9 cellular contexts compared by ENCODE assay signal in the genomic region with DNA sequence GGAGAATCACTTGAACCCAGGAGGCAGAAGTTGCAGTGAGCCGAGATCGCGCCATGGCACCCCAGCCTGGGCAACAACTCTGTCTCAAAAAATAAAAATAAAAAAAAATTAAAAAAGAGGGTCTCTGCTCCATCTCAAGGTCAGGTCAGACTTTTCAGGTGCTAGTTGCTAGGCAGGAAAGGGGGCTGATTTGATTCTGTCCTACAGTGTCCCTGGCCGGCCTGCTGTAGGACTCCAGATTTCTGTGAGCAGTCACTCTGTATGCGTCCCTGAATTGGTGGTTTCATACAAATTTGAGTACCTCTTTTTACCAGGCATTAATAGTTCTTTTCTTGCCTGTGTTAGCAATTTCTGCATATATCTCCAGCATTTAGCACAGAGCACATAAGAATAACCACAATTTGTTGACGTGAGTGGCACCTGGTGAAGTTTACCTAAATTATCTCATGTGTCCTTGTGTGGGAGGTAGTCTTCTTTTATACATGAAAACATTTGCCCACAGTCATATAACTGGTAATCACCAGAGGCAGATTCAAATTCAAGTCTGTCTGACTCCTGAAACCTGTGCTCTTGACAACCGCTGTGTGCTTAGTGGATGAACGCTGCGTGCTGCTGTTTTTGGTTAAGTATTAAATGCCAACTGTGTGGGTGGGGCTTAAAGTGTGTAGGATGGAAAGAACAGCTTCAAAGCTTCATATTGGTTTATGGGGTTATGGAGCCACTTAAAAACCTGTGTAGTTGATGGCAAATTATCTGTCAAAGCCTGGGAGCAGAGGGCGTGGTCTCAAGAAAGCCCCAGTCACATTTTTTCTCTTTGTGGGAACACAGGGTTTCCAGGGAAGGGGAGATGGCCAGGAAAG. TPM values are rescaled to one million over a fixed set of nuclear protein-coding genes. Genes with fewer than 3 reads are reported as not detected.
DNase-seq lines count a peak whose midpoint lies in the region; ATAC-seq, FAIRE-seq and TF ChIP-seq lines count a peak whose summit lies in the region.
"Had no signal": no experiment of that assay in that cellular context is flagged by ENCODE, and none has a peak within 500 bp of the region (broad histone marks: within the 10 kb centered on the region; RNA-seq: fewer than 3 reads in every experiment).

No MANE protein-coding gene starts in this region.

- no peaks in the 10 kb centered on the region for H3K9me2 ChIP-seq in SU-DHL-6 (replicated peaks; ENCODE audit: insufficient read depth, low read length)

- no peak for DNase-seq in mammary epithelial cell
- DNase-seq in breast epithelium (ENCODE audit: low spot score in 2 of 2) = no peak
- peak; percentile 65 to 75 for DNase-seq in left colon
- no peak for DNase-seq in type B pancreatic cell (ENCODE audit: extremely low spot score, unreplicated experiment)
- no peak for DNase-seq in HTR-8/SVneo (ENCODE audit: insufficient read length, low spot score)
- no peak for DNase-seq in lower leg skin (ENCODE audit: low spot score in 2 of 2)

- no TSS peak for BruUV-seq in mammary epithelial cell (replicated peaks; lab: Mats Ljungman, UMichigan)

- CTCF ChIA-PET in mammary epithelial cell (lab: Charles Lee; ENCODE audit: low non-redundant PET) = no interaction called here

- H3K79me2 ChIP-seq in mammary epithelial cell (ENCODE audit: insufficient read depth, low read length) (no peaks in the 10 kb centered on the region), SU-DHL-6 (ENCODE audit: insufficient read depth, low read length) (no peaks in the 10 kb centered on the region)

- H3K4me1 ChIP-seq in mammary epithelial cell (ENCODE audit: insufficient read depth, low read length) = peaks cover 22% of the 10 kb centered on the region
- H3K4me1 ChIP-seq in breast epithelium = peaks cover 6 to 9% of the 10 kb centered on the region in 2 donors

- H3K4me3 ChIP-seq in mammary epithelial cell (replicated peaks in 1 of 3; ENCODE audit: insufficient read depth in 1 of 3, low read depth in 2 of 3, low read length in 3 of 3) (no peak overlapping the region), breast epithelium (no peak overlapping the region), SU-DHL-6 (ENCODE audit: insufficient read depth, low read length, poor library complexity, severe bottlenecking) (no peak overlapping the region), lower leg skin (ENCODE audit: low read depth, poor library complexity, severe bottlenecking) (no peak overlapping the region)

- H3K27me3 Mint-ChIP-seq in type B pancreatic cell = no peaks in the 10 kb centered on the region

- 86% methylated on average over 10 of the region's 10 CpGs for WGBS in mammary epithelial cell (ENCODE audit: low coverage, missing lambda C conversion rate)
- WGBS in lower leg skin, 2 donors = 76 to 78% methylated on average over 10 of the region's 10 CpGs

- H3K27me3 ChIP-seq in mammary epithelial cell (ENCODE audit: insufficient read depth, low read length) = no peaks in the 10 kb centered on the region
- no peaks in the 10 kb centered on the region for H3K27me3 ChIP-seq in breast epithelium
- no peaks in the 10 kb centered on the region for H3K27me3 ChIP-seq in SU-DHL-6 (ENCODE audit: low read length)

- H3K27ac ChIP-seq in mammary epithelial cell (ENCODE audit: insufficient read depth, low read depth, low read length) (no peak overlapping the region), breast epithelium (peak overlapping the region in 1 of 2 donors; percentile 50), SU-DHL-6 (ENCODE audit: low read depth, low read length) (peak overlapping the region; percentile 80)
- H3K27ac ChIP-seq: C4-2B had no signal

- TF ChIP-seq POLR2A in breast epithelium (IDR thresholded peaks at IDR 0.05) (no peak), lower leg skin (IDR thresholded peaks at IDR 0.05) (no peak)

- no peaks in the 10 kb centered on the region for H3K9me3 ChIP-seq in mammary epithelial cell (replicated peaks; ENCODE audit: insufficient read depth, low read length)
- H3K9me3 ChIP-seq in breast epithelium = no peaks in the 10 kb centered on the region
- no peaks in the 10 kb centered on the region for H3K9me3 ChIP-seq in SU-DHL-6 (ENCODE audit: insufficient read depth, low read length)

- H3K4me1 Mint-ChIP-seq in type B pancreatic cell (ENCODE audit: unreplicated experiment) = peaks cover 64% of the 10 kb centered on the region

- in situ Hi-C loops in mammary epithelial cell (cut with MboI; ENCODE audit: low sequenced_read_pairs in 2 of 2) = no loop called here

- ATAC-seq in left colon = peak; percentile 6
- no peak for ATAC-seq in GM19467 (IDR thresholded peaks at IDR 0.05; ENCODE audit: unreplicated experiment)

- H3F3A ChIP-seq in SU-DHL-6 (ENCODE audit: insufficient read depth) = peaks cover 21% of the 10 kb centered on the region

- H3K36me3 ChIP-seq in mammary epithelial cell (ENCODE audit: insufficient read depth, low read length) (no peaks in the 10 kb centered on the region), breast epithelium (peaks cover 9% of the 10 kb centered on the region), SU-DHL-6 (ENCODE audit: low read length) (no peaks in the 10 kb centered on the region)

- H3K9me3 Mint-ChIP-seq in type B pancreatic cell = no peaks in the 10 kb centered on the region

- no peaks in the 10 kb centered on the region for H4K20me1 ChIP-seq in mammary epithelial cell (ENCODE audit: insufficient read depth, low read length)
- no peaks in the 10 kb centered on the region for H4K20me1 ChIP-seq in SU-DHL-6 (ENCODE audit: low read depth, low read length)

- intact Hi-C loops in mammary epithelial cell (cut with micrococcal nuclease) = no loop called here
- intact Hi-C loops in breast epithelium (cut with DNase I; ENCODE audit: low total_unique reads) = no loop called here
- intact Hi-C loops in left colon (cut with DNase I, micrococcal nuclease) = no loop called here
- intact Hi-C loops in lower leg skin (cut with DNase I; ENCODE audit: low total_unique reads) = no loop called here

- FAIRE-seq in HTR-8/SVneo (lab: Jason Lieb, UNC) = no peak

- dilution Hi-C loops in mammary epithelial cell (cut with HindIII; ENCODE audit: low sequenced_read_pairs) = no loop called here

- H3K4me2 ChIP-seq in mammary epithelial cell (ENCODE audit: insufficient read depth, low read depth, low read length) = no peak overlapping the region
- H3K4me2 ChIP-seq in SU-DHL-6 (ENCODE audit: low read depth, low read length, poor library complexity, severe bottlenecking) = peak overlapping the region; percentile 64

- H3K27ac Mint-ChIP-seq in type B pancreatic cell = peak overlapping the region; percentile 94

- no peak for TF ChIP-seq CTCF in mammary epithelial cell (conservative IDR thresholded peaks at IDR 0.05 in 1 of 2, IDR thresholded peaks at IDR 0.05 in 1 of 2; ENCODE audit: extremely low read depth in 1 of 2, insufficient read depth in 1 of 2, low read depth in 1 of 2, low read length in 2 of 2)
- TF ChIP-seq CTCF in breast epithelium (IDR thresholded peaks at IDR 0.05) = no peak
- TF ChIP-seq CTCF in SU-DHL-6 (IDR thresholded peaks at IDR 0.05; ENCODE audit: insufficient read depth, low read length, poor library complexity, severe bottlenecking) = no peak
- no peak for TF ChIP-seq CTCF in type B pancreatic cell (conservative IDR thresholded peaks at IDR 0.05)
- no peak for TF ChIP-seq CTCF in lower leg skin (IDR thresholded peaks at IDR 0.05)

- peak overlapping the region; percentile 56 for H3K4me3 Mint-ChIP-seq in type B pancreatic cell

- peak overlapping the region; percentile 11 for H2AFZ ChIP-seq in mammary epithelial cell (ENCODE audit: low read depth, low read length)
- no peak overlapping the region for H2AFZ ChIP-seq in SU-DHL-6 (ENCODE audit: low read depth, low read length, severe bottlenecking)

- H3K36me3 Mint-ChIP-seq in type B pancreatic cell = peaks cover 18% of the 10 kb centered on the region

- H3K9ac ChIP-seq in mammary epithelial cell (ENCODE audit: insufficient read depth, low read length) (no peak overlapping the region), SU-DHL-6 (ENCODE audit: low read length) (peak overlapping the region; percentile 19; the same call in 1 of the 2 replicates)

RNA-seq across cellular contexts. Expression of a gene that starts 3.2 kb away (rescaled TPM):
- total RNA-seq in mammary epithelial cell (1 to 10 TPM; 2.0 to 2.3 TPM), breast epithelium (1 to 10 TPM; 1.9 to 5.7 (median 4.6) TPM), left colon (1 to 10 TPM; 7.1 to 8.7 TPM), type B pancreatic cell (ENCODE audit: low replicate concordance) (6.9 and 12.3 TPM in 2 replicates), lower leg skin (1 to 10 TPM; 1.4 to 3.8 (median 2.4) TPM)
- polyA plus RNA-seq in mammary epithelial cell = 1.1 TPM
- polyA minus RNA-seq in mammary epithelial cell = 2.6 TPM

RNA-seq across cellular contexts. Expression of a gene that starts 7.3 kb away (rescaled TPM):
- total RNA-seq in mammary epithelial cell (10 to 100 TPM in 1 of 2 donors, 1 to 10 TPM in 1; 5.6 to 33.5 TPM), breast epithelium (10 to 100 TPM; 43.7 to 70.8 (median 68.2) TPM), left colon (100 to 1,000 TPM; 168 to 209 TPM), type B pancreatic cell (ENCODE audit: low replicate concordance) (142 and 154 TPM in 2 replicates), lower leg skin (10 to 100 TPM; 47.8 to 71.4 (median 63.9) TPM)
- 3.9 TPM for polyA plus RNA-seq in mammary epithelial cell
- polyA minus RNA-seq in mammary epithelial cell = 4.7 TPM

RNA-seq across cellular contexts. Expression of a gene that starts 34.5 kb away (rescaled TPM):
- total RNA-seq in mammary epithelial cell = under 1 TPM in 1 of 2 donors, not detected in 1; 0.17 TPM
- polyA plus RNA-seq in mammary epithelial cell = 0.23 TPM
- not detected for polyA minus RNA-seq in mammary epithelial cell
- 100 to 1,000 TPM; 156 to 297 (median 267) TPM for total RNA-seq in breast epithelium
- 100 to 1,000 TPM in 1 of 2 donors, 10 to 100 TPM in 1; 61.1 to 115 TPM for total RNA-seq in left colon
- total RNA-seq in type B pancreatic cell (ENCODE audit: low replicate concordance) = 16.3 and 109 TPM in 2 replicates
- 10 to 100 TPM in 3 of 4 donors, 1 to 10 TPM in 1; 9.8 to 30.0 (median 16.8) TPM for total RNA-seq in lower leg skin

RNA-seq across cellular contexts. Expression of a gene that starts 52.5 kb away (rescaled TPM):
- 1 to 10 TPM; 1.6 to 8.3 TPM for total RNA-seq in mammary epithelial cell
- polyA plus RNA-seq in mammary epithelial cell = 1.2 TPM
- 5.7 TPM for polyA minus RNA-seq in mammary epithelial cell
- 10 to 100 TPM in 2 of 3 donors, 1 to 10 TPM in 1; 5.0 to 54.0 (median 30.2) TPM for total RNA-seq in breast epithelium
- 10 to 100 TPM; 20.2 to 38.0 TPM for total RNA-seq in left colon
- 4.8 and 8.7 TPM in 2 replicates for total RNA-seq in type B pancreatic cell (ENCODE audit: low replicate concordance)
- total RNA-seq in lower leg skin = 10 to 100 TPM in 2 of 4 donors, 1 to 10 TPM in 2; 5.5 to 12.3 (median 9.4) TPM

RNA-seq across cellular contexts. Expression of a gene that starts 52.7 kb away (rescaled TPM):
- total RNA-seq in mammary epithelial cell (10 to 100 TPM in 1 of 2 donors, under 1 TPM in 1; 0.73 to 18.0 TPM), breast epithelium (10 to 100 TPM in 2 of 3 donors, 1 to 10 TPM in 1; 8.0 to 23.4 (median 15.4) TPM), left colon (10 to 100 TPM; 10.1 to 12.2 TPM), type B pancreatic cell (ENCODE audit: low replicate concordance) (13.0 and 17.7 TPM in 2 replicates), lower leg skin (10 to 100 TPM; 16.6 to 26.0 (median 18.6) TPM)
- 0.93 TPM for polyA plus RNA-seq in mammary epithelial cell
- 0.26 TPM for polyA minus RNA-seq in mammary epithelial cell

Comparison
In these comparisons a context has a peak if more than half of its experiments do, and no peak if none do; other contexts are left out.
1. RNA of a gene that starts 34.5 kb away (total RNA-seq): 156 to 297 TPM in breast epithelium, 61.1 to 115 TPM in left colon, 16.3 to 109 TPM in type B pancreatic cell and 9.8 to 30.0 TPM in lower leg skin; 0.17 TPM in mammary epithelial cell; every median in the first group is over 4 times any median in the second.
2. DNase-seq: peak in left colon (2 of 2); none in mammary epithelial cell (single experiment), breast epithelium (0 of 2), type B pancreatic cell (single experiment), HTR-8/SVneo (single experiment) and lower leg skin (0 of 2).